21 cellular contexts compared by ENCODE assay signal in genomic region chr2:95574506-95574905, GRCh38. TPM values are rescaled to one million over a fixed set of nuclear protein-coding genes. Genes with fewer than 3 reads are reported as not detected.
A peak's percentile ranks its signal among the peaks of the same experiment; 100 is the strongest.
DNase-seq lines count a peak whose midpoint lies in the region; ATAC-seq and TF ChIP-seq lines count a peak whose summit lies in the region.
"Had no signal": no experiment of that assay in that cellular context is flagged by ENCODE, and none has a peak within 500 bp of the region (broad histone marks: within the 10 kb centered on the region; RNA-seq: fewer than 3 reads in every experiment).

No MANE protein-coding gene starts in this region.

- ATAC-seq in GM19351 (IDR thresholded peaks at IDR 0.05; ENCODE audit: unreplicated experiment): peak; percentile 45
- ATAC-seq: CD8-positive, alpha-beta T cell; GM23338; HCT116; HepG2 had no signal

- DNase-seq in GM12865 (ENCODE audit: low read depth) (peak; percentile 28), RPMI7951 (ENCODE audit: low read depth) (peak; percentile 43), fibroblast of peridontal ligament (ENCODE audit: extremely low read depth) (peak; percentile 2), cortex of kidney (lab: John Stamatoyannopoulos, UW) (no peak), NCI-H2029 (lab: John Stamatoyannopoulos, UW) (no peak)
- no peak for DNase-seq in stimulated activated naive CD4-positive, alpha-beta T cell treated with Interleukin-2 at 50 U/mL for 16 hours (lab: John Stamatoyannopoulos, UW)
- DNase-seq: CD8-positive, alpha-beta T cell; COR-L47; DMS 273 treated with DMSO at 0.1 percent for 48 hours; DMS53; DND-41; EL; HFFc6; KBM-7 had no signal

- H3K4me3 ChIP-seq in GM12865 (ENCODE audit: low read depth, low read length): no peak overlapping the region
- H3K4me3 ChIP-seq: BLaER1 treated with 17β-estradiol and CSF1 and Interleukin-3, amounts not matched to agents 10 nM and 100 nM; GM23338 had no signal

- no peak for TF ChIP-seq CTCF in GM12865 (IDR thresholded peaks at IDR 0.05; ENCODE audit: insufficient read depth, low read depth, low read length, missing control alignments)

RNA-seq across cellular contexts. Expression of gene TRIM43, which starts 17.3 kb away (rescaled TPM):
- not detected in 2 replicates for total RNA-seq in RPMI7951 (2014; rRNA removed; shearing (Covaris generic))
- total RNA-seq: A172; B cell; CD8-positive, alpha-beta T cell; HepG2; HFFc6 had no signal

Comparison
In these comparisons a context has a peak if more than half of its experiments do, and no peak if none do; other contexts are left out.
1. DNase-seq: peak in GM12865 (single experiment), RPMI7951 (single experiment) and fibroblast of peridontal ligament (single experiment); none in cortex of kidney (single experiment), stimulated activated naive CD4-positive, alpha-beta T cell treated with Interleukin-2 at 50 U/mL for 16 hours (single experiment) and NCI-H2029 (single experiment).